14 cellular contexts compared by ENCODE assay signal in the genomic region with DNA sequence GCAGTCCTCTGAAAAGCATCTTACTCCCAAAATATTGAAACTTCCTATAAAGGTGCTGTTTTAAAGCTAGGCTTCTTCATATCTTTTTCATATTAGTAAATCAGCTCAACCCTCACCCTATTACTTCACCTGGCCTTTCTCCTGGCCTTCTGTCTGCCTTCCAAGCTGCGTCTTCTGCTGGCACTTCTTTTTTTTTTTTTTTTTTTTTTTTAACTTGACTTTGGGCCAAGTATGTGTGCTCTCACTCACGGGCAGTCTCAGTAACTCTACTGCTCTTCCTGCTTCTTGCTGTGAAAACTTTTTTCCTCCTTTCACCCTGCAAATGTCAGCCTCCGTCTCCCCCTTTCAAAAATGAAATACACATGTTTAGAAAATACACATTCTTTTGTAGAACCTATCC. TPM values are rescaled to one million over a fixed set of nuclear protein-coding genes. Genes with fewer than 3 reads are reported as not detected.
DNase-seq lines count a peak whose midpoint lies in the region; ATAC-seq and TF ChIP-seq lines count a peak whose summit lies in the region.
"Had no signal": no experiment of that assay in that cellular context is flagged by ENCODE, and none has a peak within 500 bp of the region (broad histone marks: within the 10 kb centered on the region; RNA-seq: fewer than 3 reads in every experiment).

No MANE protein-coding gene starts in this region.

- H2BK120ac ChIP-seq in mesenchymal stem cell (ENCODE audit: low read depth, low read length) = no peak overlapping the region

- H3K9ac ChIP-seq in colonic mucosa (ENCODE audit: low read depth in 2 of 2, low read length in 2 of 2) (peak overlapping the region in 1 of 2 donors; percentile 34), mesenchymal stem cell (ENCODE audit: low read length) (peak overlapping the region; percentile 39), smooth muscle cell (ENCODE audit: low read depth) (no peak overlapping the region)

- no peak overlapping the region for H2BK5ac ChIP-seq in mesenchymal stem cell (ENCODE audit: low read depth, low read length, poor library complexity, severe bottlenecking)

- H3F3A ChIP-seq in smooth muscle cell (ENCODE audit: low read depth) = peaks cover under 1% of the 10 kb centered on the region

- H3K4me3 ChIP-seq in colonic mucosa = no peak overlapping the region
- no peak overlapping the region for H3K4me3 ChIP-seq in mesenchymal stem cell (ENCODE audit: insufficient read depth in 1 of 2, low read depth in 1 of 2, low read length in 2 of 2)
- H3K4me3 ChIP-seq in smooth muscle cell = no peak overlapping the region
- H3K4me3 ChIP-seq: SJSA1, skin epidermis had no signal

- DNase-seq in COLO829 (ENCODE audit: low spot score) = peak; percentile 41
- peak; percentile 46 for DNase-seq in LHCN-M2 (ENCODE audit: low read depth)
- DNase-seq in colonic mucosa = no peak
- DNase-seq in mesenchymal stem cell = peak; percentile 60
- no peak for DNase-seq in smooth muscle cell (lab: John Stamatoyannopoulos, UW; ENCODE audit: unreplicated experiment)
- DNase-seq: activated T-cell treated with anti-CD3 and anti-CD28 coated beads, Interleukin-2, amount 50 U/mL, for 48 hours; Karpas-422; substantia nigra had no signal

- no peak overlapping the region for H2AK5ac ChIP-seq in mesenchymal stem cell (ENCODE audit: low read length, severe bottlenecking)

- H3K27ac ChIP-seq in colonic mucosa (peak overlapping the region; percentile 58), mesenchymal stem cell (ENCODE audit: low read length, poor library complexity, severe bottlenecking) (no peak overlapping the region), smooth muscle cell (ENCODE audit: low read depth) (no peak overlapping the region)
- H3K27ac ChIP-seq: SJSA1 had no signal

- H4K20me1 ChIP-seq in smooth muscle cell (ENCODE audit: low read depth) = no peaks in the 10 kb centered on the region

- no peak overlapping the region for H3K14ac ChIP-seq in mesenchymal stem cell (ENCODE audit: low read length in 2 of 2)

- H3K36me3 ChIP-seq in colonic mucosa = no peaks in the 10 kb centered on the region
- H3K36me3 ChIP-seq in mesenchymal stem cell (ENCODE audit: control insufficient read depth in 1 of 2, insufficient read depth in 2 of 2, low read depth in 1 of 2, low read length in 2 of 2) = peaks cover 0 to 3% of the 10 kb centered on the region in 2 experiments
- no peaks in the 10 kb centered on the region for H3K36me3 ChIP-seq in smooth muscle cell (ENCODE audit: low read depth)

- H4K91ac ChIP-seq in mesenchymal stem cell (ENCODE audit: low read length) = no peak overlapping the region

- H2AFZ ChIP-seq in mesenchymal stem cell (ENCODE audit: low read depth, low read length) (no peak overlapping the region), smooth muscle cell (ENCODE audit: low read depth) (no peak overlapping the region)

- H3K23ac ChIP-seq in mesenchymal stem cell (ENCODE audit: low read length in 2 of 2) = no peak overlapping the region

- H2BK12ac ChIP-seq in mesenchymal stem cell (ENCODE audit: low read length in 2 of 2) = no peak overlapping the region

- ATAC-seq in HG02759 (IDR thresholded peaks at IDR 0.05; ENCODE audit: unreplicated experiment) = no peak
- ATAC-seq in GM19452 (IDR thresholded peaks at IDR 0.05; ENCODE audit: unreplicated experiment) = no peak
- no peak for ATAC-seq in GM19395 (IDR thresholded peaks at IDR 0.05; ENCODE audit: unreplicated experiment)

- H3K4me2 ChIP-seq in mesenchymal stem cell (ENCODE audit: low read length, poor library complexity, severe bottlenecking) (no peak overlapping the region), smooth muscle cell (no peak overlapping the region)

- TF ChIP-seq CTCF in colonic mucosa (IDR thresholded peaks at IDR 0.05) (no peak), smooth muscle cell (IDR thresholded peaks at IDR 0.05; ENCODE audit: borderline replicate concordance, insufficient read depth, poor library complexity, severe bottlenecking) (no peak)

- no peak overlapping the region for H2BK15ac ChIP-seq in mesenchymal stem cell (ENCODE audit: low read depth, poor library complexity, severe bottlenecking)

- no peaks in the 10 kb centered on the region for H3K27me3 ChIP-seq in colonic mucosa
- no peaks in the 10 kb centered on the region for H3K27me3 ChIP-seq in mesenchymal stem cell (ENCODE audit: control insufficient read depth in 1 of 2, insufficient read depth in 1 of 2, low read length in 2 of 2)
- no peaks in the 10 kb centered on the region for H3K27me3 ChIP-seq in smooth muscle cell (ENCODE audit: low read depth)
- H3K27me3 ChIP-seq: SJSA1 had no signal

- intact Hi-C loops in colonic mucosa (cut with DNase I) = no loop called here

- no peak overlapping the region for H3K4ac ChIP-seq in mesenchymal stem cell (ENCODE audit: low read depth in 1 of 2, low read length in 2 of 2)

- peaks cover 16% of the 10 kb centered on the region for H3K79me1 ChIP-seq in mesenchymal stem cell (replicated peaks; ENCODE audit: low read length, poor library complexity, severe bottlenecking)

- H3K9me3 ChIP-seq in colonic mucosa (no peaks in the 10 kb centered on the region), mesenchymal stem cell (ENCODE audit: control insufficient read depth, low read length) (no peaks in the 10 kb centered on the region), smooth muscle cell (replicated peaks; ENCODE audit: low read depth) (no peaks in the 10 kb centered on the region)
- H3K9me3 ChIP-seq: SJSA1 had no signal

- peaks cover 7% of the 10 kb centered on the region for H3K4me1 ChIP-seq in colonic mucosa
- H3K4me1 ChIP-seq in mesenchymal stem cell (ENCODE audit: control insufficient read depth, insufficient read depth, low read depth, low read length) = peaks cover 6% of the 10 kb centered on the region
- H3K4me1 ChIP-seq in smooth muscle cell (ENCODE audit: low read depth) = no peaks in the 10 kb centered on the region

- H3K18ac ChIP-seq in mesenchymal stem cell (ENCODE audit: low read depth in 1 of 2, low read length in 2 of 2) = no peak overlapping the region

- WGBS in mesenchymal stem cell = 19% methylated on average over 2 of the region's 3 CpGs
- 41% methylated on average over 3 of the region's 3 CpGs for WGBS in smooth muscle cell (ENCODE audit: low lambda C conversion rate)

- no peak overlapping the region for H4K8ac ChIP-seq in mesenchymal stem cell (ENCODE audit: low read length)

- H3K79me2 ChIP-seq in smooth muscle cell (ENCODE audit: low read depth) = peaks cover 11% of the 10 kb centered on the region

RNA-seq across cellular contexts. Expression of gene KCTD4, which starts 41.2 kb away (rescaled TPM):
- total RNA-seq in LHCN-M2 (2014; rRNA removed) (0.64 TPM in 1 of 2 replicates, not detected in the other), colonic mucosa (under 1 TPM; 0.58 to 0.84 TPM), smooth muscle cell (not detected in 2 replicates)
- 0.29 TPM for polyA plus RNA-seq in LHCN-M2 (2012)
- polyA plus RNA-seq in mesenchymal stem cell (2013, experiment 1 of 2) = not detected
- polyA plus RNA-seq in mesenchymal stem cell (2013, experiment 2 of 2) = not detected
- 0.46 TPM in 1 of 2 replicates, not detected in the other for polyA plus RNA-seq in smooth muscle cell
- total RNA-seq: glomerular endothelial cell had no signal

Comparison
In these comparisons a context has a peak if more than half of its experiments do, and no peak if none do; other contexts are left out.
1. DNase-seq: peak in COLO829 (single experiment), LHCN-M2 (single experiment) and mesenchymal stem cell (single experiment); none in colonic mucosa (single experiment) and smooth muscle cell (single experiment).